Comparison of ENCODE assay signal across 1 cellular context in the genomic region with DNA sequence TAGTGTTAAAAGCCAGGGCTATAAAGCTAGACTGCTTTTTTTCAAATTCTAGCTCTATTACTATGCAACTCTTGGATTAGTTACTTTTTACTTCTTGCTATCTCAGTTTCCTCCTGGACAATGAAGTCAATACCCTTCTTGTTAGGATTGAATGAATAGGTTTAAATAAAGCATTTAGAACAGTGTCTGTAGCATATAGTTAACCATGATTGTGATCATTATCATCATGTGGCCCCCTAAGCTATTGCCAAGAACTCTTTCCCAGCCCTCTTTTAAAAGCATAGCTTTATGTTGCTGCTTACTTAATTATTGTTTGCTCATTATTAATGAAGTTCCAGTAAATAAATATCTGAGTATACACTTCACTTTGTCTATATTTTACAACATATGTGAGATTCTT.
TF ChIP-seq lines count a peak whose summit lies in the region.

No MANE protein-coding gene starts in this region.

TF ChIP-seq in K562, 482 proteins besides CTCF, POLR2A, EP300 and RAD21:
- TF ChIP-seq HMBOX1 (IDR thresholded peaks at IDR 0.05) (peak; percentile 19; the same call in 1 of the 2 replicates), ETS1 (conservative IDR thresholded peaks at IDR 0.05; ENCODE audit: control insufficient read depth, low read depth, low read length) (no peak)
